In genomic region chr1:183288583-183288982, GRCh38 we compare ENCODE assay signal across 22 cellular contexts.
"Had no signal": no experiment of that assay in that cellular context is flagged by ENCODE, and none has a peak within 500 bp of the region (broad histone marks: within the 10 kb centered on the region; RNA-seq: fewer than 3 reads in every experiment).

No MANE protein-coding gene starts in this region.

- H3K27ac Mint-ChIP-seq: activated CD4-positive, alpha-beta memory T cell treated with anti-CD3 and anti-CD28 coated beads, Interleukin-2, amount 10 ng/mL, durations not matched to agents 7 days and 5 days; activated CD4-positive, alpha-beta T cell treated with anti-CD3 and anti-CD28 coated beads for 36 hours; activated naive CD4-positive, alpha-beta T cell treated with anti-CD3 and anti-CD28 coated beads for 36 hours; activated naive CD8-positive, alpha-beta T cell; activated T-helper 17 cell treated with anti-CD3 and anti-CD28 coated beads, Interleukin-2, amount 50 U/mL, for 72 hours; IgD-negative memory B cell had no signal

- H3K27me3 ChIP-seq: breast epithelium, SJCRH30 had no signal

- DNase-seq: activated CD4-positive, alpha-beta memory T cell treated with anti-CD3 and anti-CD28 coated beads, Interleukin-2, amount 10 ng/mL, durations not matched to agents 7 days and 5 days; activated CD4-positive, alpha-beta T cell treated with anti-CD3 and anti-CD28 coated beads for 36 hours; activated CD4-positive, alpha-beta T cell treated with anti-CD3 and anti-CD28 coated beads, Interleukin-2, amount 50 U/mL, for 1 hour; activated gamma-delta T cell; activated naive CD4-positive, alpha-beta T cell treated with anti-CD3 and anti-CD28 coated beads for 36 hours; activated T-cell treated with anti-CD3 and anti-CD28 coated beads for 4 hours; activated T-cell treated with anti-CD3 and anti-CD28 coated beads, Interleukin-2, amount 50 U/mL, for 48 hours; NCI-H1092; NCI-H1417; NCI-H1930; NCI-H2107; NCI-H226; NCI-H526; SJCRH30; SK-N-SH; T-helper 1 cell had no signal

- ATAC-seq: activated CD4-positive, alpha-beta T cell treated with anti-CD3 and anti-CD28 coated beads for 36 hours; activated T-helper 17 cell treated with anti-CD3 and anti-CD28 coated beads, Interleukin-2, amount 50 U/mL, for 72 hours had no signal

- H3K9me3 ChIP-seq: breast epithelium, SJCRH30, SK-N-SH had no signal

- H3K4me1 ChIP-seq: breast epithelium, SJCRH30 had no signal

- H3K9ac ChIP-seq: KMS-11, SK-N-SH had no signal

- H3K4me3 Mint-ChIP-seq: activated CD4-positive, alpha-beta memory T cell treated with anti-CD3 and anti-CD28 coated beads, Interleukin-2, amount 10 ng/mL, durations not matched to agents 7 days and 5 days; activated CD4-positive, alpha-beta T cell treated with anti-CD3 and anti-CD28 coated beads for 36 hours; activated naive CD4-positive, alpha-beta T cell treated with anti-CD3 and anti-CD28 coated beads for 36 hours; activated naive CD8-positive, alpha-beta T cell; activated T-helper 17 cell treated with anti-CD3 and anti-CD28 coated beads, Interleukin-2, amount 50 U/mL, for 72 hours had no signal

- H3K36me3 ChIP-seq: breast epithelium, SJCRH30, WERI-Rb-1 had no signal

- H3K9me3 Mint-ChIP-seq: activated CD4-positive, alpha-beta memory T cell treated with anti-CD3 and anti-CD28 coated beads, Interleukin-2, amount 10 ng/mL, durations not matched to agents 7 days and 5 days; activated T-helper 17 cell treated with anti-CD3 and anti-CD28 coated beads, Interleukin-2, amount 50 U/mL, for 72 hours; IgD-negative memory B cell had no signal

- H3K36me3 Mint-ChIP-seq: activated naive CD8-positive, alpha-beta T cell had no signal

- H3K27ac ChIP-seq: breast epithelium, KMS-11, SJCRH30, WERI-Rb-1 had no signal

- H3K4me3 ChIP-seq: breast epithelium, SJCRH30 had no signal

- H3K4me1 Mint-ChIP-seq: activated CD4-positive, alpha-beta memory T cell treated with anti-CD3 and anti-CD28 coated beads, Interleukin-2, amount 10 ng/mL, durations not matched to agents 7 days and 5 days; activated CD4-positive, alpha-beta T cell treated with anti-CD3 and anti-CD28 coated beads for 36 hours; activated T-helper 17 cell treated with anti-CD3 and anti-CD28 coated beads, Interleukin-2, amount 50 U/mL, for 72 hours; IgD-negative memory B cell had no signal
